Comparison of ENCODE assay signal across 24 cellular contexts in genomic region chr1:14649976-14650375, GRCh38. TPM values are rescaled to one million over a fixed set of nuclear protein-coding genes. Genes with fewer than 3 reads are reported as not detected.
A peak's percentile ranks its signal among the peaks of the same experiment; 100 is the strongest.
DNase-seq lines count a peak whose midpoint lies in the region; ATAC-seq, FAIRE-seq and TF ChIP-seq lines count a peak whose summit lies in the region.
"Had no signal": no experiment of that assay in that cellular context is flagged by ENCODE, and none has a peak within 500 bp of the region (broad histone marks: within the 10 kb centered on the region; RNA-seq: fewer than 3 reads in every experiment).

No MANE protein-coding gene starts in this region.

- no peak overlapping the region for H2AFZ ChIP-seq in K562 (ENCODE audit: low read depth, low read length)
- H2AFZ ChIP-seq: GM23248 had no signal

- TF ChIP-seq CTCF in C4-2B (conservative IDR thresholded peaks at IDR 0.05), result no peak
- TF ChIP-seq CTCF in K562 (IDR thresholded peaks at IDR 0.05 in 2 of 3, conservative IDR thresholded peaks at IDR 0.05 in 1 of 3; ENCODE audit: insufficient read depth in 2 of 3, low read depth in 1 of 3, low read length in 3 of 3), result no peak

- H3K9me1 ChIP-seq in K562 (ENCODE audit: control insufficient read depth, insufficient read depth, low read length), result no peaks in the 10 kb centered on the region

- no peak overlapping the region for H3K4me3 Mint-ChIP-seq in immature natural killer cell
- H3K4me3 Mint-ChIP-seq: CD4-positive, alpha-beta memory T cell had no signal

- TF ChIP-seq EP300 in K562 (IDR thresholded peaks at IDR 0.05; ENCODE audit: low read length), result no peak

- H3K27me3 Mint-ChIP-seq in immature natural killer cell (ENCODE audit: low read depth in 3 of 3), result peaks cover 0 to 3% (median 2%) of the 10 kb centered on the region in 3 donors

- no peak for TF ChIP-seq POLR2A in K562 (conservative IDR thresholded peaks at IDR 0.05)

- H3K79me2 ChIP-seq in K562 (ENCODE audit: control insufficient read depth, insufficient read depth, low read length), result no peaks in the 10 kb centered on the region

- FAIRE-seq in K562 (lab: Jason Lieb, UNC), result no peak
- FAIRE-seq: A549, GM12878, GM19239, H1 had no signal

- H3K27ac Mint-ChIP-seq in immature natural killer cell, result no peak overlapping the region
- H3K27ac Mint-ChIP-seq: CD4-positive, alpha-beta memory T cell had no signal

- no peaks in the 10 kb centered on the region for H3K9me3 Mint-ChIP-seq in immature natural killer cell

- H4K20me1 ChIP-seq in K562 (replicated peaks; ENCODE audit: control insufficient read depth, insufficient read depth, low read length), result peaks cover 9% of the 10 kb centered on the region; the same call in 1 of the 2 replicates
- H4K20me1 ChIP-seq: BLaER1 treated with 17β-estradiol and CSF1 and Interleukin-3, amounts not matched to agents 10 nM and 100 nM had no signal

- no peaks in the 10 kb centered on the region; the same call in 1 of the 2 replicates for H3K9me3 ChIP-seq in MG63
- no peaks in the 10 kb centered on the region for H3K9me3 ChIP-seq in K562 (replicated peaks; ENCODE audit: control insufficient read depth, insufficient read depth, low read depth, low read length)
- H3K9me3 ChIP-seq: A549, BE2C had no signal

- no peak for TF ChIP-seq RAD21 in K562 (CRISPR knock-in tag; conservative IDR thresholded peaks at IDR 0.05 in 1 of 2, IDR thresholded peaks at IDR 0.05 in 1 of 2)

- H3K36me3 Mint-ChIP-seq in immature natural killer cell, result no peaks in the 10 kb centered on the region
- H3K36me3 Mint-ChIP-seq: CD4-positive, alpha-beta memory T cell had no signal

- in situ Hi-C loops in K562 (cut with MboI), result no loop called here

- no peak overlapping the region for H3K4me2 ChIP-seq in K562 (ENCODE audit: insufficient read depth, low read length)
- H3K4me2 ChIP-seq: A549; BLaER1 treated with 17β-estradiol and CSF1 and Interleukin-3, amounts not matched to agents 10 nM and 100 nM had no signal

- CTCF ChIA-PET in K562 (lab: Yijun Ruan, JAX; ENCODE audit: low intra/inter-chr PET ratio), result no interaction called here

- H3K4me3 ChIP-seq in MG63, result no peak overlapping the region
- no peak overlapping the region for H3K4me3 ChIP-seq in K562
- H3K4me3 ChIP-seq: A549; BLaER1 treated with 17β-estradiol and CSF1 and Interleukin-3, amounts not matched to agents 10 nM and 100 nM; GM12878; GM23248 had no signal

- intact Hi-C loops in K562 (cut with micrococcal nuclease), result no loop called here

- no peaks in the 10 kb centered on the region for H3K27me3 ChIP-seq in MG63
- H3K27me3 ChIP-seq in K562 (ENCODE audit: control insufficient read depth in 2 of 2, insufficient read depth in 2 of 2, low read length in 2 of 2), result peaks cover 2 to 9% of the 10 kb centered on the region in 2 experiments; a peak in 4 of 5 replicates
- H3K27me3 ChIP-seq: BE2C; BLaER1 treated with 17β-estradiol and CSF1 and Interleukin-3, amounts not matched to agents 10 nM and 100 nM had no signal

- H3K36me3 ChIP-seq in MG63 (no peaks in the 10 kb centered on the region), K562 (ENCODE audit: control insufficient read depth, insufficient read depth, low read length) (no peaks in the 10 kb centered on the region)
- H3K36me3 ChIP-seq: BE2C; BLaER1 treated with 17β-estradiol and CSF1 and Interleukin-3, amounts not matched to agents 10 nM and 100 nM had no signal

- H3K9ac ChIP-seq in K562 (ENCODE audit: insufficient read depth in 1 of 2, low read depth in 2 of 2, low read length in 2 of 2), result no peak overlapping the region
- H3K9ac ChIP-seq: BLaER1 treated with 17β-estradiol and CSF1 and Interleukin-3, amounts not matched to agents 10 nM and 100 nM; GM23248 had no signal

- peak overlapping the region; percentile 22; the same call in 1 of the 2 replicates for H3K27ac ChIP-seq in C4-2B
- no peak overlapping the region for H3K27ac ChIP-seq in K562 (ENCODE audit: extremely low read depth, low read depth, low read length)
- H3K27ac ChIP-seq: A549; BLaER1 treated with 17β-estradiol and CSF1 and Interleukin-3, amounts not matched to agents 10 nM and 100 nM; GM23248 had no signal

- H3K4me1 ChIP-seq in K562 (replicated peaks in 1 of 2; ENCODE audit: control insufficient read depth in 2 of 2, insufficient read depth in 2 of 2, low read length in 2 of 2), result no peaks in the 10 kb centered on the region
- H3K4me1 ChIP-seq: A549; BE2C; BLaER1 treated with 17β-estradiol and CSF1 and Interleukin-3, amounts not matched to agents 10 nM and 100 nM had no signal

- BruUV-seq in K562 (replicated peaks; lab: Mats Ljungman, UMichigan), result no TSS peak

- POLR2A ChIA-PET in K562 (lab: Yijun Ruan, JAX), result interaction anchor here (1.1 to 2.1 kb wide), 2 partner anchors 7 to 19 kb away, joined by 3 to 7 read pairs; no protein-coding TSS in a partner anchor

- no peaks in the 10 kb centered on the region for H3K4me1 Mint-ChIP-seq in immature natural killer cell
- H3K4me1 Mint-ChIP-seq: CD4-positive, alpha-beta memory T cell had no signal

- DNase-seq in MG63, result peak; percentile 15
- DNase-seq in K562 (ENCODE audit: extremely low read depth in 1 of 4, low spot score in 3 of 4), result no peak
- DNase-seq in immature natural killer cell, result no peak
- DNase-seq in kidney glomerular epithelial cell (lab: John Stamatoyannopoulos, UW), result no peak
- DNase-seq in DMS114 treated with DMSO at 0.1 percent for 48 hours (lab: John Stamatoyannopoulos, UW; ENCODE audit: unreplicated experiment), result no peak
- DNase-seq: 8988T; ACHN; AML-193; BE2C; Calu3; CD4-positive, alpha-beta memory T cell; COR-L47; DMS79; EL; GDM1; GM23248; H7; HCEC 1CT had no signal

- no peak for ATAC-seq in K562
- ATAC-seq: A549, GM12878 had no signal

- 32% methylated on average over 1 of the region's 1 CpG for WGBS in K562 (ENCODE audit: insufficient coverage, low coverage, missing lambda C conversion rate)

TF ChIP-seq in K562, 482 proteins besides CTCF, POLR2A, EP300 and RAD21 (continues in another document):
- no peak for TF ChIP-seq KHSRP (IDR thresholded peaks at IDR 0.05)
- TF ChIP-seq PPARD (CRISPR knock-in tag; IDR thresholded peaks at IDR 0.05), result no peak
- no peak for TF ChIP-seq ZSCAN29 (IDR thresholded peaks at IDR 0.05)
- TF ChIP-seq ZNF668 (CRISPR knock-in tag; IDR thresholded peaks at IDR 0.05), result no peak
- no peak for TF ChIP-seq ZBTB7A (IDR thresholded peaks at IDR 0.05; ENCODE audit: borderline replicate concordance, control insufficient read depth, low read depth, low read length)
- TF ChIP-seq KLF6 (CRISPR knock-in tag; IDR thresholded peaks at IDR 0.05; ENCODE audit: borderline replicate concordance), result no peak
- no peak for TF ChIP-seq L3MBTL2 (IDR thresholded peaks at IDR 0.05)
- no peak for TF ChIP-seq CTCFL (IDR thresholded peaks at IDR 0.05; ENCODE audit: borderline replicate concordance, insufficient read depth, low read depth, low read length, poor library complexity, severe bottlenecking)
- peak; percentile 60 for TF ChIP-seq ZFP36 (IDR thresholded peaks at IDR 0.05; ENCODE audit: low read depth, low read length, partially characterized antibody)
- TF ChIP-seq BCOR (IDR thresholded peaks at IDR 0.05), result 0 out of 2 replicates have a peak, but pooled peaks have one; percentile 52
- TF ChIP-seq ZBTB1 (CRISPR knock-in tag; IDR thresholded peaks at IDR 0.05; ENCODE audit: borderline replicate concordance, low read depth), result no peak
- no peak for TF ChIP-seq PTBP1 (IDR thresholded peaks at IDR 0.05; ENCODE audit: low read depth, low read length)
- no peak for TF ChIP-seq BRF1 (IDR thresholded peaks at IDR 0.05; ENCODE audit: borderline replicate concordance, extremely low read depth, insufficient read length)
- no peak for TF ChIP-seq SOX6 (IDR thresholded peaks at IDR 0.05)
- no peak for TF ChIP-seq TCF7 (IDR thresholded peaks at IDR 0.05; ENCODE audit: borderline replicate concordance)
- 0 out of 4 replicates have a peak, but pooled peaks of 1 of the 2 experiments have one; percentile 7 for TF ChIP-seq RCOR1 (IDR thresholded peaks at IDR 0.05; ENCODE audit: borderline replicate concordance in 1 of 2, low read depth in 2 of 2, low read length in 2 of 2)
- no peak for TF ChIP-seq HDAC3 (IDR thresholded peaks at IDR 0.05; ENCODE audit: borderline replicate concordance, partially characterized antibody)

RNA-seq across cellular contexts. Expression of gene KAZN, which starts 51.5 kb away (rescaled TPM):
- 1.0 and 3.4 TPM in 2 replicates for total RNA-seq in MG63 (2014; rRNA removed; shearing (Covaris generic); ENCODE audit: low replicate concordance)
- total RNA-seq in K562 (2011; cell fraction: chromatin; rRNA removed; ENCODE audit: low replicate concordance), result 7.9 and 9.6 TPM in 2 replicates
- total RNA-seq in K562 (2011; cell fraction: nucleolus; rRNA removed), result 4.5 and 7.5 TPM in 2 replicates
- total RNA-seq in K562 (2011; cell fraction: nucleoplasm; rRNA removed), result 11.1 and 15.3 TPM in 2 replicates
- total RNA-seq in K562 (2014; rRNA removed) (5.4 and 7.7 TPM in 2 replicates), K562 (2014; rRNA removed; fragmentation: Illumina TruSeq; extraction: Trizol) (4.2 and 5.1 TPM in 2 replicates), K562 (2015; rRNA removed; fragmentation: Illumina TruSeq; extraction: Trizol) (5.4 and 5.5 TPM in 2 replicates), K562 (2021) (20.9 and 21.6 TPM in 2 replicates)
- polyA plus RNA-seq in K562 (2011; rRNA removed) (2.1 and 4.6 TPM in 2 replicates), K562 (2014; fragmentation: Illumina TruSeq; extraction: Trizol) (15.1 and 15.8 TPM in 2 replicates), K562 (2014; fragmentation: Nextera tagmentation; extraction: Ambion mirVana) (1 to 10 TPM; 3.5 to 6.4 TPM), K562 (2014; rRNA removed) (9.5 and 11.6 TPM in 2 replicates), immature natural killer cell (under 1 TPM in 1 of 3 donors, not detected in 2; 0.24 TPM)
- 2.4 and 4.5 TPM in 2 replicates for polyA plus RNA-seq in K562 (2011; cell fraction: cytosol; rRNA removed)
- 8.0 and 13.3 TPM in 2 replicates for polyA plus RNA-seq in K562 (2011; cell fraction: nucleus; rRNA removed)
- 11.9 and 13.9 TPM in 2 replicates for polyA plus RNA-seq in K562 (2012)
- 1.9 and 3.4 TPM in 2 replicates for polyA minus RNA-seq in K562 (2011; rRNA and poly(A)+ RNA removed)
- polyA minus RNA-seq in K562 (2011; cell fraction: cytosol; rRNA and poly(A)+ RNA removed), result 2.6 and 7.2 TPM in 2 replicates
- 3.1 and 6.9 TPM in 2 replicates for polyA minus RNA-seq in K562 (2011; cell fraction: nucleus; rRNA and poly(A)+ RNA removed)
